In the genomic region with DNA sequence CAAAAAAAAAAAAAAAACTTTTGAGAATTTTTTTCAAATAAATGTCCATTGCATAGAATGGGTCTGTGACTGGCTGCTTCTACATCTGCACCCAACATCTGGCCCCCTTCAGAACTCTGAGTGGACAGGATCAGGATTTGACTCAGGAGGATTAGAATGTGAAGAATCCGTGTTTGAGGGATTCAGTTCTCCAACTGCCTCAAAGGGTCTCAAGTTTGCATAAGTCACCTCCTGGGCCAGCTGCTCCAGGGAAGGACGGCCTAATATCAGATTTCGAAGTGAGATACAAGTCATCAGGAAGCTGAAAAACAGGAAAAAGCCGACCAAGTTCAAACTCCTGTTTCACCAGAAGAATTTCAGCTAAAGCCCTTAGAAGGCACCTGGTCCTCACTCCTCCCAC, we compare ENCODE assay signal across 9 cellular contexts. TPM values are rescaled to one million over a fixed set of nuclear protein-coding genes. Genes with fewer than 3 reads are reported as not detected.
DNase-seq lines count a peak whose midpoint lies in the region; ATAC-seq and TF ChIP-seq lines count a peak whose summit lies in the region.
"Had no signal": no experiment of that assay in that cellular context is flagged by ENCODE, and none has a peak within 500 bp of the region (broad histone marks: within the 10 kb centered on the region; RNA-seq: fewer than 3 reads in every experiment).

No MANE protein-coding gene starts in this region.

- H3K4me3 ChIP-seq in SK-N-SH (ENCODE audit: low read depth in 2 of 2, low read length in 1 of 2) = no peak overlapping the region
- no peak overlapping the region for H3K4me3 ChIP-seq in fibroblast of lung (replicated peaks in 1 of 4; ENCODE audit: control extremely low read depth in 1 of 4, insufficient read depth in 1 of 4, low read depth in 3 of 4, low read length in 4 of 4)
- H3K4me3 ChIP-seq in sigmoid colon = no peak overlapping the region

- 25% methylated on average over 4 of the region's 4 CpGs for WGBS in SK-N-SH (ENCODE audit: low lambda C conversion rate)
- WGBS in sigmoid colon, 2 donors = 58 to 76% methylated on average over 4 of the region's 4 CpGs

- no peak for TF ChIP-seq RAD21 in SK-N-SH (IDR thresholded peaks at IDR 0.05; ENCODE audit: low read length)

- no peaks in the 10 kb centered on the region for H3K9me3 Mint-ChIP-seq in activated naive CD4-positive, alpha-beta T cell treated with anti-CD3 and anti-CD28 coated beads, Interleukin-2, amount 50 U/mL, for 72 hours

- CTCF ChIA-PET in SK-N-SH (lab: Yijun Ruan, JAX) = interaction anchor here (0.7 to 16.6 kb wide), 8 partner anchors 10 to 250 kb away, joined by 3 to 364 read pairs (median 28); a partner anchor contains a TSS

- no peak for ATAC-seq in activated naive CD4-positive, alpha-beta T cell treated with anti-CD3 and anti-CD28 coated beads, Interleukin-2, amount 50 U/mL, for 72 hours
- no peak for ATAC-seq in HG03108 (IDR thresholded peaks at IDR 0.05; ENCODE audit: unreplicated experiment)

- no peaks in the 10 kb centered on the region for H3K9me2 ChIP-seq in SK-N-SH

- no peak overlapping the region for H3K27ac Mint-ChIP-seq in activated naive CD4-positive, alpha-beta T cell treated with anti-CD3 and anti-CD28 coated beads, Interleukin-2, amount 50 U/mL, for 72 hours

- TF ChIP-seq CTCF in SK-N-SH (IDR thresholded peaks at IDR 0.05) = no peak
- no peak for TF ChIP-seq CTCF in fibroblast of lung (conservative IDR thresholded peaks at IDR 0.05 in 1 of 2, IDR thresholded peaks at IDR 0.05 in 1 of 2; ENCODE audit: low read depth in 1 of 2, low read length in 2 of 2)
- TF ChIP-seq CTCF in sigmoid colon (IDR thresholded peaks at IDR 0.05) = no peak

- peak overlapping the region; percentile 42 to 54 for H3K27ac ChIP-seq in SK-N-SH (ENCODE audit: low read depth in 2 of 2, low read length in 1 of 2)
- H3K27ac ChIP-seq in fibroblast of lung (ENCODE audit: insufficient read depth, low read length) = peak overlapping the region; percentile 58
- H3K27ac ChIP-seq in sigmoid colon = peak overlapping the region; percentile 22 to 100 (median 29)

- peaks cover 0 to 13% of the 10 kb centered on the region in 2 experiments; a peak in 2 of 4 replicates for H3K4me1 ChIP-seq in SK-N-SH (ENCODE audit: control insufficient read depth in 1 of 2, insufficient read depth in 2 of 2, low read depth in 1 of 2, low read length in 1 of 2)
- peaks cover 11% of the 10 kb centered on the region for H3K4me1 ChIP-seq in fibroblast of lung (ENCODE audit: control insufficient read depth, extremely low read depth, insufficient read depth, low read length)
- H3K4me1 ChIP-seq in sigmoid colon = peaks cover 0 to 7% (median under 1%) of the 10 kb centered on the region in 4 donors

- TF ChIP-seq EP300 in SK-N-SH (IDR thresholded peaks at IDR 0.05; ENCODE audit: borderline replicate concordance in 1 of 2, low read depth in 1 of 2, low read length in 1 of 2) (peak in 1 of 2 experiments; percentile 43; a peak in 1 of 4 replicates), sigmoid colon (IDR thresholded peaks at IDR 0.05) (no peak)

- intact Hi-C loops in sigmoid colon (cut with DNase I) = no loop called here

- H3K9me3 ChIP-seq in SK-N-SH = no peaks in the 10 kb centered on the region
- no peaks in the 10 kb centered on the region for H3K9me3 ChIP-seq in fibroblast of lung (ENCODE audit: control insufficient read depth, insufficient read depth, low read depth, low read length)
- no peaks in the 10 kb centered on the region for H3K9me3 ChIP-seq in sigmoid colon

- H3K27me3 ChIP-seq in SK-N-SH (ENCODE audit: insufficient read depth) (no peaks in the 10 kb centered on the region), fibroblast of lung (ENCODE audit: control insufficient read depth, insufficient read depth, low read length) (no peaks in the 10 kb centered on the region), sigmoid colon (no peaks in the 10 kb centered on the region)

- TF ChIP-seq POLR2A in sigmoid colon (IDR thresholded peaks at IDR 0.05) = no peak

- H3K4me2 ChIP-seq in SK-N-SH (no peak overlapping the region), fibroblast of lung (ENCODE audit: extremely low read depth, insufficient read depth, low read length) (peak overlapping the region; percentile 13)

- H4K20me1 ChIP-seq in SK-N-SH (ENCODE audit: insufficient read depth) = peaks cover 11% of the 10 kb centered on the region
- H4K20me1 ChIP-seq in fibroblast of lung (ENCODE audit: control insufficient read depth, extremely low read depth, insufficient read depth, low read length) = no peaks in the 10 kb centered on the region

- H3K36me3 ChIP-seq in SK-N-SH (replicated peaks in 1 of 2; ENCODE audit: control insufficient read depth in 1 of 2, insufficient read depth in 2 of 2, low read length in 1 of 2) = peaks cover 39% of the 10 kb centered on the region in 2 experiments
- peaks cover 13% of the 10 kb centered on the region for H3K36me3 ChIP-seq in fibroblast of lung (ENCODE audit: control insufficient read depth, insufficient read depth, low read length)
- H3K36me3 ChIP-seq in sigmoid colon = peaks cover 13 to 78% (median 33%) of the 10 kb centered on the region in 4 donors

- H3F3A ChIP-seq in SK-N-SH (replicated peaks; ENCODE audit: insufficient read depth) = peaks cover 57% of the 10 kb centered on the region

- DNase-seq in GM04504 (ENCODE audit: low read depth) = peak; percentile 77
- no peak for DNase-seq in SK-N-SH
- DNase-seq in fibroblast of lung (ENCODE audit: low read depth in 2 of 2) = peak; percentile 95 to 97
- DNase-seq in sigmoid colon = no peak
- DNase-seq in cortex of kidney (lab: John Stamatoyannopoulos, UW) = no peak
- DNase-seq in H4 (ENCODE audit: low spot score) = no peak
- DNase-seq in activated naive CD4-positive, alpha-beta T cell treated with anti-CD3 and anti-CD28 coated beads, Interleukin-2, amount 50 U/mL, for 72 hours (ENCODE audit: low spot score in 2 of 2) = no peak
- DNase-seq: NCI-H1048 had no signal

- H2AFZ ChIP-seq in SK-N-SH (ENCODE audit: low read depth) = no peak overlapping the region
- no peak overlapping the region for H2AFZ ChIP-seq in fibroblast of lung (ENCODE audit: low read length)

- POLR2A ChIA-PET in SK-N-SH (lab: Yijun Ruan, JAX) = interaction anchor here (1.0 to 8.2 kb wide), 5 partner anchors 10 to 130 kb away, joined by 4 to 87 read pairs (median 14); a partner anchor contains a TSS

- no peak overlapping the region for H3K9ac ChIP-seq in SK-N-SH
- H3K9ac ChIP-seq in fibroblast of lung (ENCODE audit: insufficient read depth, low read length) = no peak overlapping the region

- H3K36me3 Mint-ChIP-seq in activated naive CD4-positive, alpha-beta T cell treated with anti-CD3 and anti-CD28 coated beads, Interleukin-2, amount 50 U/mL, for 72 hours = no peaks in the 10 kb centered on the region

- H3K79me2 ChIP-seq in SK-N-SH (ENCODE audit: insufficient read depth) (no peaks in the 10 kb centered on the region), fibroblast of lung (ENCODE audit: control insufficient read depth, insufficient read depth, low read length) (no peaks in the 10 kb centered on the region)

RNA-seq across cellular contexts. Expression of a gene that starts 10.9 kb away (rescaled TPM):
- 187 and 326 TPM in 2 replicates for polyA plus RNA-seq in SK-N-SH (2012; rRNA removed)
- 139 and 151 TPM in 2 replicates for polyA plus RNA-seq in SK-N-SH (2012; cell fraction: cytosol; rRNA removed)
- polyA plus RNA-seq in SK-N-SH (2012; cell fraction: nucleus; rRNA removed) = 429 and 1,108 TPM in 2 replicates
- 176 and 270 TPM in 2 replicates for total RNA-seq in fibroblast of lung
- 334 and 369 TPM in 2 replicates for polyA plus RNA-seq in fibroblast of lung
- polyA plus RNA-seq in fibroblast of lung (2012) = 142 and 192 TPM in 2 replicates
- polyA minus RNA-seq in fibroblast of lung (ENCODE audit: low replicate concordance) = 72.4 and 92.4 TPM in 2 replicates
- total RNA-seq in sigmoid colon = 100 to 1,000 TPM; 139 to 249 (median 151) TPM
- 10 to 100 TPM; 52.3 to 93.1 (median 61.0) TPM for polyA plus RNA-seq in sigmoid colon
- total RNA-seq in H4 (2014; rRNA removed; shearing (Covaris generic)) = 30.6 and 52.6 TPM in 2 replicates
- total RNA-seq in activated naive CD4-positive, alpha-beta T cell treated with anti-CD3 and anti-CD28 coated beads, Interleukin-2, amount 50 U/mL, for 72 hours = 100 to 1,000 TPM; 271 to 281 TPM

RNA-seq across cellular contexts. Expression of a gene that starts 11.5 kb away (rescaled TPM):
- polyA plus RNA-seq in SK-N-SH (2012; rRNA removed) (26.5 and 34.5 TPM in 2 replicates), fibroblast of lung (34.4 and 48.8 TPM in 2 replicates), sigmoid colon (10 to 100 TPM in 2 of 3 donors, 1 to 10 TPM in 1; 3.6 to 22.8 (median 11.1) TPM)
- polyA plus RNA-seq in SK-N-SH (2012; cell fraction: cytosol; rRNA removed) = 26.0 and 31.5 TPM in 2 replicates
- polyA plus RNA-seq in SK-N-SH (2012; cell fraction: nucleus; rRNA removed) = 32.1 and 32.7 TPM in 2 replicates
- total RNA-seq in fibroblast of lung (28.8 and 46.1 TPM in 2 replicates), sigmoid colon (10 to 100 TPM; 14.9 to 25.3 (median 24.7) TPM)
- polyA plus RNA-seq in fibroblast of lung (2012) = 35.1 and 47.5 TPM in 2 replicates
- polyA minus RNA-seq in fibroblast of lung (ENCODE audit: low replicate concordance) = 90.0 and 137 TPM in 2 replicates
- total RNA-seq in H4 (2014; rRNA removed; shearing (Covaris generic)) = 36.8 and 44.7 TPM in 2 replicates
- 10 to 100 TPM; 21.2 to 21.5 TPM for total RNA-seq in activated naive CD4-positive, alpha-beta T cell treated with anti-CD3 and anti-CD28 coated beads, Interleukin-2, amount 50 U/mL, for 72 hours

RNA-seq across cellular contexts. Expression of a gene that starts 27.6 kb away (rescaled TPM):
- polyA plus RNA-seq in SK-N-SH (2012; rRNA removed) = 0.72 and 1.3 TPM in 2 replicates
- polyA plus RNA-seq in SK-N-SH (2012; cell fraction: cytosol; rRNA removed) = 1.1 and 1.5 TPM in 2 replicates
- 0.52 and 0.87 TPM in 2 replicates for polyA plus RNA-seq in SK-N-SH (2012; cell fraction: nucleus; rRNA removed)
- total RNA-seq in fibroblast of lung = 2.1 and 2.3 TPM in 2 replicates
- polyA plus RNA-seq in fibroblast of lung = 17.7 and 80.6 TPM in 2 replicates
- polyA plus RNA-seq in fibroblast of lung (2012) = 12.9 and 70.6 TPM in 2 replicates
- 3.4 and 24.0 TPM in 2 replicates for polyA minus RNA-seq in fibroblast of lung (ENCODE audit: low replicate concordance)
- total RNA-seq in sigmoid colon = 10 to 100 TPM in 2 of 4 donors, 1 to 10 TPM in 2; 1.9 to 33.3 (median 13.2) TPM
- 100 to 1,000 TPM; 441 to 941 (median 696) TPM for polyA plus RNA-seq in sigmoid colon
- 0.43 and 1.3 TPM in 2 replicates for total RNA-seq in H4 (2014; rRNA removed; shearing (Covaris generic))
- 100 to 1,000 TPM; 119 to 135 TPM for total RNA-seq in activated naive CD4-positive, alpha-beta T cell treated with anti-CD3 and anti-CD28 coated beads, Interleukin-2, amount 50 U/mL, for 72 hours

RNA-seq across cellular contexts. Expression of a gene that starts 34.4 kb away (rescaled TPM):
- polyA plus RNA-seq in SK-N-SH (2012; rRNA removed) (9.8 and 12.0 TPM in 2 replicates), fibroblast of lung (190 and 212 TPM in 2 replicates), sigmoid colon (10 to 100 TPM; 51.8 to 93.7 (median 68.0) TPM)
- 7.2 and 10.5 TPM in 2 replicates for polyA plus RNA-seq in SK-N-SH (2012; cell fraction: cytosol; rRNA removed)
- polyA plus RNA-seq in SK-N-SH (2012; cell fraction: nucleus; rRNA removed) = 1.8 and 5.7 TPM in 2 replicates
- total RNA-seq in fibroblast of lung (45.5 and 69.5 TPM in 2 replicates), sigmoid colon (10 to 100 TPM; 51.2 to 97.5 (median 69.6) TPM)
- polyA plus RNA-seq in fibroblast of lung (2012) = 225 and 294 TPM in 2 replicates
- 129 and 239 TPM in 2 replicates for polyA minus RNA-seq in fibroblast of lung (ENCODE audit: low replicate concordance)
- 0.77 and 1.8 TPM in 2 replicates for total RNA-seq in H4 (2014; rRNA removed; shearing (Covaris generic))
- total RNA-seq in activated naive CD4-positive, alpha-beta T cell treated with anti-CD3 and anti-CD28 coated beads, Interleukin-2, amount 50 U/mL, for 72 hours = 10 to 100 TPM; 50.6 to 68.0 TPM

RNA-seq across cellular contexts. Expression of a gene that starts 45.7 kb away (rescaled TPM):
- polyA plus RNA-seq in SK-N-SH (2012; rRNA removed) = 312 and 353 TPM in 2 replicates
- 256 and 277 TPM in 2 replicates for polyA plus RNA-seq in SK-N-SH (2012; cell fraction: cytosol; rRNA removed)
- 222 and 297 TPM in 2 replicates for polyA plus RNA-seq in SK-N-SH (2012; cell fraction: nucleus; rRNA removed)
- 187 and 247 TPM in 2 replicates for total RNA-seq in fibroblast of lung
- polyA plus RNA-seq in fibroblast of lung = 276 and 289 TPM in 2 replicates
- 299 and 322 TPM in 2 replicates for polyA plus RNA-seq in fibroblast of lung (2012)
- 307 and 355 TPM in 2 replicates for polyA minus RNA-seq in fibroblast of lung (ENCODE audit: low replicate concordance)
- total RNA-seq in sigmoid colon = 100 to 1,000 TPM; 124 to 175 (median 141) TPM
- polyA plus RNA-seq in sigmoid colon = 100 to 1,000 TPM; 165 to 190 (median 179) TPM
- total RNA-seq in H4 (2014; rRNA removed; shearing (Covaris generic)) = 286 and 303 TPM in 2 replicates
- 100 to 1,000 TPM; 128 to 163 TPM for total RNA-seq in activated naive CD4-positive, alpha-beta T cell treated with anti-CD3 and anti-CD28 coated beads, Interleukin-2, amount 50 U/mL, for 72 hours

Comparison
In these comparisons a context has a peak if more than half of its experiments do, and no peak if none do; other contexts are left out.
1. DNase-seq: peak in GM04504 (single experiment) and fibroblast of lung (2 of 2); none in SK-N-SH (single experiment), sigmoid colon (single experiment), cortex of kidney (single experiment), H4 (single experiment) and activated naive CD4-positive, alpha-beta T cell treated with anti-CD3 and anti-CD28 coated beads, Interleukin-2, amount 50 U/mL, for 72 hours (0 of 2).
2. Peak in every context shown above with its lines, with median percentiles within 50 percentile points of each other: H3K27ac ChIP-seq.